Comparison of ENCODE assay signal across 8 cellular contexts in genomic region chr11:47249378-47249715, GRCh38. TPM values are rescaled to one million over a fixed set of nuclear protein-coding genes. Genes with fewer than 3 reads are reported as not detected.
DNase-seq lines count a peak whose midpoint lies in the region; ATAC-seq and TF ChIP-seq lines count a peak whose summit lies in the region.

No MANE protein-coding gene starts in this region.

- H3K4me3 ChIP-seq in GM12864 (ENCODE audit: low read depth, low read length) (peak overlapping the region; percentile 87), fibroblast of villous mesenchyme (ENCODE audit: low read depth, low read length) (peak overlapping the region; percentile 98), sigmoid colon (peak overlapping the region; percentile 72 to 79 (median 77))

- TF ChIP-seq CTCF in GM12864 (IDR thresholded peaks at IDR 0.05; ENCODE audit: low read depth, low read length, missing control alignments) (no peak), fibroblast of villous mesenchyme (IDR thresholded peaks at IDR 0.05; ENCODE audit: insufficient read depth, low read depth, low read length) (no peak), sigmoid colon (IDR thresholded peaks at IDR 0.05) (no peak)

- peak overlapping the region; percentile 96 for H3K27ac Mint-ChIP-seq in T-helper 17 cell

- peaks cover 0 to 35% (median 31%) of the 10 kb centered on the region in 4 donors for H3K4me1 ChIP-seq in sigmoid colon

- H3K27me3 ChIP-seq in sigmoid colon, result no peaks in the 10 kb centered on the region

- ATAC-seq in T-helper 17 cell (no peak), GM18861 (IDR thresholded peaks at IDR 0.05; ENCODE audit: unreplicated experiment) (no peak), HG03342 (IDR thresholded peaks at IDR 0.05; ENCODE audit: unreplicated experiment) (no peak)

- no peak for TF ChIP-seq POLR2A in sigmoid colon (IDR thresholded peaks at IDR 0.05)

- no peaks in the 10 kb centered on the region for H3K36me3 Mint-ChIP-seq in T-helper 17 cell (ENCODE audit: low read depth)

- no peaks in the 10 kb centered on the region for H3K9me3 ChIP-seq in T-helper 17 cell (ENCODE audit: control insufficient read depth, low read length, poor library complexity, severe bottlenecking)
- no peaks in the 10 kb centered on the region for H3K9me3 ChIP-seq in sigmoid colon

- TF ChIP-seq EP300 in sigmoid colon (IDR thresholded peaks at IDR 0.05), result no peak

- DNase-seq in GM12864 (ENCODE audit: low read depth) (no peak), T-helper 17 cell (no peak), fibroblast of villous mesenchyme (ENCODE audit: low read depth) (no peak), sigmoid colon (no peak), COR-L47 (lab: John Stamatoyannopoulos, UW) (no peak), ureter (ENCODE audit: low spot score) (no peak)

- 49 to 63% methylated on average over 3 of the region's 3 CpGs for WGBS in sigmoid colon, 2 donors

- peaks cover 16% of the 10 kb centered on the region for H3K4me1 Mint-ChIP-seq in T-helper 17 cell

- peak overlapping the region; percentile 99 for H3K4me3 Mint-ChIP-seq in T-helper 17 cell

- peaks cover 7 to 17% (median 14%) of the 10 kb centered on the region in 4 donors for H3K36me3 ChIP-seq in sigmoid colon

- no peaks in the 10 kb centered on the region for H3K27me3 Mint-ChIP-seq in T-helper 17 cell

- intact Hi-C loops in sigmoid colon (cut with DNase I), result loop anchor here (5.0 kb wide), 2 partner anchors 62 to 312 kb away; partner anchors contain the start of genes CSTPP1 and PACSIN3

- H3K27ac ChIP-seq in sigmoid colon, result peak overlapping the region; percentile 82 to 88 (median 85)

RNA-seq across cellular contexts. Expression of gene ACP2, which starts 0.7 kb away (rescaled TPM):
- total RNA-seq in T-helper 17 cell (10 to 100 TPM; 19.6 to 23.1 TPM), fibroblast of villous mesenchyme (35.4 and 39.0 TPM in 2 replicates), sigmoid colon (10 to 100 TPM; 30.7 to 54.0 (median 34.9) TPM), ureter (36.8 TPM)
- polyA plus RNA-seq in sigmoid colon, result 10 to 100 TPM; 15.6 to 50.9 (median 25.4) TPM

RNA-seq across cellular contexts. Expression of gene NR1H3, which starts 8.4 kb away (rescaled TPM):
- total RNA-seq in T-helper 17 cell (1 to 10 TPM; 2.2 to 4.3 TPM), fibroblast of villous mesenchyme (16.8 and 39.3 TPM in 2 replicates), sigmoid colon (10 to 100 TPM; 30.3 to 54.5 (median 40.2) TPM), ureter (71.3 TPM)
- 10 to 100 TPM; 57.3 to 90.1 (median 61.5) TPM for polyA plus RNA-seq in sigmoid colon

RNA-seq across cellular contexts. Expression of gene MADD, which starts 20.6 kb away (rescaled TPM):
- total RNA-seq in T-helper 17 cell (100 to 1,000 TPM; 155 to 209 TPM), fibroblast of villous mesenchyme (20.3 and 27.2 TPM in 2 replicates), sigmoid colon (10 to 100 TPM; 25.8 to 55.7 (median 33.6) TPM), ureter (79.4 TPM)
- polyA plus RNA-seq in sigmoid colon, result 10 to 100 TPM; 18.6 to 32.5 (median 19.2) TPM

RNA-seq across cellular contexts. Expression of gene DDB2, which starts 34.6 kb away (rescaled TPM):
- total RNA-seq in T-helper 17 cell (10 to 100 TPM; 75.3 to 77.0 TPM), fibroblast of villous mesenchyme (37.7 and 47.1 TPM in 2 replicates), sigmoid colon (10 to 100 TPM; 31.9 to 44.6 (median 32.3) TPM), ureter (57.9 TPM)
- 10 to 100 TPM; 21.3 to 42.0 (median 21.6) TPM for polyA plus RNA-seq in sigmoid colon
